ENCODE assay signal across 1 cellular context in genomic region chr1:221708076-221708571, GRCh38.
TF ChIP-seq lines count a peak whose summit lies in the region.

No MANE protein-coding gene starts in this region.

TF ChIP-seq in K562, 482 proteins besides CTCF, POLR2A, EP300 and RAD21 (continued from another document and continues in another):
- TF ChIP-seq CREB5 (CRISPR knock-in tag; IDR thresholded peaks at IDR 0.05) (peak; percentile 72), WHSC1 (IDR thresholded peaks at IDR 0.05; ENCODE audit: low read length) (no peak), ZNF76 (CRISPR knock-in tag; IDR thresholded peaks at IDR 0.05; ENCODE audit: borderline replicate concordance) (peak; percentile 63; the same call in 1 of the 2 replicates), ZNF318 (IDR thresholded peaks at IDR 0.05; ENCODE audit: borderline replicate concordance in 1 of 2, low read depth in 1 of 2) (0 out of 4 replicates have a peak, but pooled peaks of 1 of the 2 experiments have one; percentile 23), ZNF780A (CRISPR knock-in tag; IDR thresholded peaks at IDR 0.05) (no peak), MCM7 (IDR thresholded peaks at IDR 0.05) (no peak), MTA1 (IDR thresholded peaks at IDR 0.05; ENCODE audit: borderline replicate concordance) (peak; percentile 79; the same call in 1 of the 2 replicates), MYC (IDR thresholded peaks at IDR 0.05; ENCODE audit: low read depth, low read length) (peak; percentile 84), MYC (CRISPR knock-in tag; IDR thresholded peaks at IDR 0.05; ENCODE audit: borderline replicate concordance, low read depth) (no peak), SMAD2 (IDR thresholded peaks at IDR 0.05; ENCODE audit: low read depth, low read length) (no peak), ZBTB33 (CRISPR knock-in tag; IDR thresholded peaks at IDR 0.05) (no peak), ZBED1 (IDR thresholded peaks at IDR 0.05) (0 out of 2 replicates have a peak, but pooled peaks have one; percentile 69), EZH2 (IDR thresholded peaks at IDR 0.05; ENCODE audit: borderline replicate concordance, low read depth, low read length) (no peak), KHSRP (IDR thresholded peaks at IDR 0.05) (no peak), HDAC1 (IDR thresholded peaks at IDR 0.05) (peak in 1 of 2 experiments; percentile 52; a peak in 2 of 4 replicates), SIRT6 (IDR thresholded peaks at IDR 0.05; ENCODE audit: low read depth, low read length) (no peak), PHF8 (IDR thresholded peaks at IDR 0.05; ENCODE audit: borderline replicate concordance, low read length) (no peak), TARDBP (IDR thresholded peaks at IDR 0.05) (no peak), MEF2D (tag; conservative IDR thresholded peaks at IDR 0.05; ENCODE audit: low read depth) (peak; percentile 86), E2F8 (IDR thresholded peaks at IDR 0.05; ENCODE audit: low read depth, partially characterized antibody) (peak; percentile 76), SRSF3 (IDR thresholded peaks at IDR 0.05; ENCODE audit: insufficient read depth, low read length) (no peak), BCLAF1 (IDR thresholded peaks at IDR 0.05; ENCODE audit: borderline replicate concordance in 1 of 2, control insufficient read depth in 1 of 2, low read depth in 2 of 2, low read length in 1 of 2) (peak in 1 of 2 experiments; percentile 65; a peak in 1 of 4 replicates), TRIM24 (IDR thresholded peaks at IDR 0.05) (peak; percentile 93 to 96), ATF6 (CRISPR knock-in tag; IDR thresholded peaks at IDR 0.05) (no peak), FOXP4 (CRISPR knock-in tag; IDR thresholded peaks at IDR 0.05; ENCODE audit: borderline replicate concordance) (no peak), CBX5 (IDR thresholded peaks at IDR 0.05; ENCODE audit: borderline replicate concordance, low read depth) (peak; percentile 79; the same call in 1 of the 2 replicates), OTX1 (CRISPR knock-in tag; IDR thresholded peaks at IDR 0.05) (no peak), LARP7 (IDR thresholded peaks at IDR 0.05) (no peak), PHTF2 (CRISPR knock-in tag; IDR thresholded peaks at IDR 0.05) (no peak), PHF20 (IDR thresholded peaks at IDR 0.05; ENCODE audit: partially characterized antibody) (no peak), ZNF280A (IDR thresholded peaks at IDR 0.05; ENCODE audit: low read depth, partially characterized antibody) (no peak)
